ENCODE assay signal across 9 cellular contexts in the genomic region with DNA sequence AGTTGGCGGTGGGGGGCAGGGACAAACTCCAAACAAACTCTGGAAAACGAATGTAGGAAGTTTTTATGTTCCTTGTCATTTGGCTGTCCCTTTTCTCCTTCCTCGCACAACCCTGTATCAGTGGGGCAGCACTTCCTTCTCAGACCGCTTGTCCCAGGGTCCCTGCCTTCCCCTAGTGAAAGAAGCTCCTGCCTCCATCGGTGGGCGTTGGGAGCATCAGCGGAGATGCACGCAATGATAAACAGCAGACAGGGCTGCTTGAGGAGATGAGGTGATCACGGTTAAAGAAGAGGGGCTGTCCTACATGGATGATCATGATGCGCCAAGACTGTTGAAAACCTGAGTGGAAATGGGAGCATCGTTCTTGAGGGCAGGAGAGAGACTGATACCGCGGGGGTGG. TPM values are rescaled to one million over a fixed set of nuclear protein-coding genes. Genes with fewer than 3 reads are reported as not detected.
DNase-seq lines count a peak whose midpoint lies in the region; ATAC-seq lines count a peak whose summit lies in the region.
"Had no signal": no experiment of that assay in that cellular context is flagged by ENCODE, and none has a peak within 500 bp of the region (broad histone marks: within the 10 kb centered on the region; RNA-seq: fewer than 3 reads in every experiment).

No MANE protein-coding gene starts in this region.

- H2BK120ac ChIP-seq in trophoblast cell (ENCODE audit: insufficient read depth, low read length, poor library complexity) = no peak overlapping the region

- no peak overlapping the region for H3K4me2 ChIP-seq in trophoblast cell (ENCODE audit: low read length)

- intact Hi-C loops in cardiac septum (cut with DNase I) = loop anchor here (2.0 kb wide), 1 partner anchor 48 kb away; a partner anchor contains a TSS

- no peak overlapping the region for H4K12ac ChIP-seq in trophoblast cell (ENCODE audit: low read depth, low read length)

- H3K27ac ChIP-seq in adipose tissue (ENCODE audit: low read depth, low read length) = peak overlapping the region; percentile 61
- no peak overlapping the region for H3K27ac ChIP-seq in trophoblast cell (ENCODE audit: low read depth, low read length)

- ATAC-seq in HG03280 (IDR thresholded peaks at IDR 0.05; ENCODE audit: unreplicated experiment) = no peak
- ATAC-seq in GM21367 (IDR thresholded peaks at IDR 0.05; ENCODE audit: unreplicated experiment) = no peak
- ATAC-seq in GM21619 (IDR thresholded peaks at IDR 0.05; ENCODE audit: unreplicated experiment) = no peak
- no peak for ATAC-seq in GM19467 (IDR thresholded peaks at IDR 0.05; ENCODE audit: unreplicated experiment)

- DNase-seq in cardiac septum (ENCODE audit: low spot score) = peak; percentile 69
- no peak for DNase-seq in trophoblast cell
- DNase-seq: activated CD4-positive, CD25-positive, alpha-beta regulatory T cell treated with anti-CD3 and anti-CD28 coated beads, Interleukin-2, amount 50 U/mL, for 72 hours; SHP77 had no signal

- H2BK5ac ChIP-seq in trophoblast cell (ENCODE audit: low read depth, low read length, poor library complexity) = no peak overlapping the region

- 52 to 68% (median 57%) methylated on average over 13 of the region's 13 CpGs for WGBS in adipose tissue, 3 donors
- WGBS in trophoblast cell (ENCODE audit: extremely low coverage, insufficient coverage, insufficient read length) = no CpG with 5 or more reads among the region's 13 CpGs

- no peaks in the 10 kb centered on the region for H3K9me3 ChIP-seq in trophoblast cell (ENCODE audit: insufficient read depth, low read depth, low read length)

- H3K18ac ChIP-seq in trophoblast cell (ENCODE audit: low read length) = no peak overlapping the region

- H3K4ac ChIP-seq in trophoblast cell (ENCODE audit: low read depth, low read length) = no peak overlapping the region

- no peak overlapping the region for H3K23ac ChIP-seq in trophoblast cell (ENCODE audit: low read length)

- no peaks in the 10 kb centered on the region for H3K79me1 ChIP-seq in trophoblast cell (ENCODE audit: low read length)

- H2AK5ac ChIP-seq in trophoblast cell (ENCODE audit: low read length) = no peak overlapping the region

- no peaks in the 10 kb centered on the region for H3K4me1 ChIP-seq in trophoblast cell (ENCODE audit: control insufficient read depth in 1 of 2, insufficient read depth in 2 of 2, low read length in 2 of 2)

- H4K8ac ChIP-seq in trophoblast cell (ENCODE audit: low read depth, low read length) = no peak overlapping the region

- no peak overlapping the region for H2BK12ac ChIP-seq in trophoblast cell (ENCODE audit: low read length)

- H3K14ac ChIP-seq in trophoblast cell (ENCODE audit: low read length) = no peak overlapping the region

- H3K4me3 ChIP-seq in trophoblast cell (ENCODE audit: low read depth, low read length) = peak overlapping the region; percentile 7

- H3K9ac ChIP-seq in trophoblast cell (ENCODE audit: low read length) = no peak overlapping the region

- H4K91ac ChIP-seq in trophoblast cell (ENCODE audit: low read depth, low read length) = no peak overlapping the region

- no peaks in the 10 kb centered on the region for H3K36me3 ChIP-seq in trophoblast cell (ENCODE audit: control insufficient read depth in 1 of 2, insufficient read depth in 2 of 2, low read length in 2 of 2)

- H3K79me2 ChIP-seq in trophoblast cell (ENCODE audit: control insufficient read depth, insufficient read depth, low read length, poor library complexity) = no peaks in the 10 kb centered on the region

- H2AFZ ChIP-seq in trophoblast cell (ENCODE audit: insufficient read depth, low read length, poor library complexity) = no peak overlapping the region

- H3K27me3 ChIP-seq in trophoblast cell (ENCODE audit: insufficient read depth, low read length) = no peaks in the 10 kb centered on the region

RNA-seq across cellular contexts. Expression of a gene that starts 0.6 kb away (rescaled TPM):
- polyA plus RNA-seq in adipose tissue = 100 to 1,000 TPM in 2 of 3 donors, 10 to 100 TPM in 1; 64.1 to 490 (median 315) TPM
- 69.0 TPM for total RNA-seq in cardiac septum
- 1.5 TPM in 2 replicates for polyA plus RNA-seq in trophoblast cell (2013)

RNA-seq across cellular contexts. Expression of a gene that starts 31.1 kb away (rescaled TPM):
- polyA plus RNA-seq in adipose tissue = 100 to 1,000 TPM in 2 of 3 donors, 10 to 100 TPM in 1; 86.3 to 575 (median 386) TPM
- 96.9 TPM for total RNA-seq in cardiac septum
- polyA plus RNA-seq in trophoblast cell (2013) = 0.49 and 0.57 TPM in 2 replicates

RNA-seq across cellular contexts. Expression of a gene that starts 42.9 kb away (rescaled TPM):
- 10 to 100 TPM; 27.1 to 77.9 (median 43.0) TPM for polyA plus RNA-seq in adipose tissue
- 19.7 TPM for total RNA-seq in cardiac septum
- 38.1 and 38.8 TPM in 2 replicates for polyA plus RNA-seq in trophoblast cell (2013)

RNA-seq across cellular contexts. Expression of a gene that starts 47.9 kb away (rescaled TPM):
- polyA plus RNA-seq in adipose tissue = 10 to 100 TPM; 40.8 to 48.5 (median 42.0) TPM
- total RNA-seq in cardiac septum = 10.5 TPM
- 16.4 and 17.3 TPM in 2 replicates for polyA plus RNA-seq in trophoblast cell (2013)
